8 cellular contexts compared by ENCODE assay signal in genomic region chr7:100538348-100538653, GRCh38. TPM values are rescaled to one million over a fixed set of nuclear protein-coding genes. Genes with fewer than 3 reads are reported as not detected.
DNase-seq lines count a peak whose midpoint lies in the region; ATAC-seq and TF ChIP-seq lines count a peak whose summit lies in the region.

No MANE protein-coding gene starts in this region.

- no peak for TF ChIP-seq POLR2A in breast epithelium (IDR thresholded peaks at IDR 0.05)

- CTCF ChIA-PET in naive thymus-derived CD4-positive, alpha-beta T cell (lab: Charles Lee): interaction anchor here (1.5 kb wide), 1 partner anchor 59 kb away, joined by 3 read pairs; the partner anchor contains the start of gene TSC22D4

- intact Hi-C loops in breast epithelium (cut with DNase I; ENCODE audit: low total_unique reads): no loop called here
- intact Hi-C loops in naive thymus-derived CD4-positive, alpha-beta T cell (cut with micrococcal nuclease): loop anchor here (1.0 to 5.0 kb wide), 5 partner anchors 22 to 704 kb away; partner anchors contain the start of gene MEPCE (in 1 of the 2)

- no peaks in the 10 kb centered on the region for H3K9me3 ChIP-seq in HUES6 (ENCODE audit: control insufficient read depth, insufficient read depth, low read depth, low read length)
- no peaks in the 10 kb centered on the region for H3K9me3 ChIP-seq in breast epithelium
- H3K9me3 ChIP-seq in naive thymus-derived CD4-positive, alpha-beta T cell (ENCODE audit: control insufficient read depth in 2 of 3, low read length in 3 of 3): no peaks in the 10 kb centered on the region

- H3K27me3 ChIP-seq in HUES6 (ENCODE audit: control insufficient read depth, insufficient read depth, low read length) (peaks cover 8% of the 10 kb centered on the region; the same call in 1 of the 2 replicates), breast epithelium (no peaks in the 10 kb centered on the region)
- H3K27me3 ChIP-seq in naive thymus-derived CD4-positive, alpha-beta T cell (ENCODE audit: control insufficient read depth in 2 of 2, insufficient read depth in 2 of 2, low read length in 2 of 2): no peaks in the 10 kb centered on the region

- ATAC-seq in naive thymus-derived CD4-positive, alpha-beta T cell: no peak

- H3K4me1 Mint-ChIP-seq in naive thymus-derived CD4-positive, alpha-beta T cell: peaks cover 21 to 48% (median 42%) of the 10 kb centered on the region in 7 donors

- H3K4me1 ChIP-seq in HUES6 (ENCODE audit: control insufficient read depth, insufficient read depth, low read length) (peaks cover 11% of the 10 kb centered on the region), breast epithelium (peaks cover 0 to 3% of the 10 kb centered on the region in 2 donors)
- H3K4me1 ChIP-seq in naive thymus-derived CD4-positive, alpha-beta T cell (ENCODE audit: control insufficient read depth in 2 of 2, insufficient read depth in 2 of 2, low read length in 2 of 2): peaks cover 24 to 34% of the 10 kb centered on the region in 2 donors

- POLR2A ChIA-PET in naive thymus-derived CD4-positive, alpha-beta T cell (lab: Charles Lee): interaction anchor here (1.0 to 4.4 kb wide), 7 partner anchors 11 to 61 kb away, joined by 3 to 32 read pairs (median 5); partner anchors contain the start of genes FBXO24 and LRCH4

- TF ChIP-seq CTCF in AG10803 (conservative IDR thresholded peaks at IDR 0.05; ENCODE audit: low read length) (no peak), breast epithelium (IDR thresholded peaks at IDR 0.05) (no peak)

- H3K27ac ChIP-seq in HUES6 (ENCODE audit: low read depth, low read length) (no peak overlapping the region), breast epithelium (peak overlapping the region; percentile 57 to 87)
- peak overlapping the region; percentile 64 for H3K27ac ChIP-seq in naive thymus-derived CD4-positive, alpha-beta T cell (ENCODE audit: low read depth, low read length)

- H3K36me3 ChIP-seq in HUES6 (ENCODE audit: control insufficient read depth, insufficient read depth, low read length): no peaks in the 10 kb centered on the region
- no peaks in the 10 kb centered on the region for H3K36me3 ChIP-seq in breast epithelium
- H3K36me3 ChIP-seq in naive thymus-derived CD4-positive, alpha-beta T cell (ENCODE audit: control insufficient read depth in 2 of 3, insufficient read depth in 3 of 3, low read length in 3 of 3): peaks cover 0 to 3% (median 0%) of the 10 kb centered on the region in 3 experiments

- peak overlapping the region; percentile 72 to 97 (median 89) for H3K27ac Mint-ChIP-seq in naive thymus-derived CD4-positive, alpha-beta T cell

- H3K36me3 Mint-ChIP-seq in naive thymus-derived CD4-positive, alpha-beta T cell: peaks cover 0 to 9% (median 0%) of the 10 kb centered on the region in 5 donors

- DNase-seq in AG10803 (ENCODE audit: low read depth): no peak
- DNase-seq in breast epithelium (ENCODE audit: low spot score in 2 of 2): no peak
- DNase-seq in naive thymus-derived CD4-positive, alpha-beta T cell: no peak
- no peak for DNase-seq in NCI-H748 (lab: John Stamatoyannopoulos, UW; ENCODE audit: unreplicated experiment)
- no peak for DNase-seq in dedifferentiated amniotic fluid mesenchymal stem cell (ENCODE audit: extremely low spot score)
- DNase-seq in activated gamma-delta T cell (lab: John Stamatoyannopoulos, UW): no peak
- no peak for DNase-seq in stimulated activated CD4-positive, alpha-beta T cell treated with anti-CD3 and anti-CD28 coated beads, Interleukin-12 subunit alpha, Interleukin-12 subunit beta, amount 100 ng/mL, for 4 hours

- H3K4me3 Mint-ChIP-seq in naive thymus-derived CD4-positive, alpha-beta T cell: peak overlapping the region; percentile 85 to 100 (median 96)

- peak overlapping the region; percentile 56 for H3K4me3 ChIP-seq in AG10803 (ENCODE audit: low read length)
- H3K4me3 ChIP-seq in HUES6 (ENCODE audit: low read depth, low read length): peak overlapping the region; percentile 67
- peak overlapping the region; percentile 22 to 94 (median 90) for H3K4me3 ChIP-seq in breast epithelium
- peak overlapping the region; percentile 48 for H3K4me3 ChIP-seq in naive thymus-derived CD4-positive, alpha-beta T cell (ENCODE audit: low read length)

- no peaks in the 10 kb centered on the region for H3K9me3 Mint-ChIP-seq in naive thymus-derived CD4-positive, alpha-beta T cell

- peaks cover 0 to 2% (median 0%) of the 10 kb centered on the region in 5 donors for H3K27me3 Mint-ChIP-seq in naive thymus-derived CD4-positive, alpha-beta T cell

- peak overlapping the region; percentile 9 for H3K9ac ChIP-seq in HUES6 (ENCODE audit: low read length)

RNA-seq across cellular contexts. Expression of gene AGFG2, which starts 0.7 kb away (rescaled TPM):
- 10 to 100 TPM; 12.2 to 24.7 (median 18.7) TPM for total RNA-seq in breast epithelium
- total RNA-seq in naive thymus-derived CD4-positive, alpha-beta T cell: 10 to 100 TPM; 15.8 to 42.4 (median 23.3) TPM
- 1 to 10 TPM; 5.7 to 9.8 TPM for polyA plus RNA-seq in naive thymus-derived CD4-positive, alpha-beta T cell

RNA-seq across cellular contexts. Expression of gene SAP25, which starts 35.4 kb away (rescaled TPM):
- total RNA-seq in breast epithelium: 1 to 10 TPM in 1 of 3 donors, under 1 TPM in 2; 0.96 to 2.2 (median 0.98) TPM
- 100 to 1,000 TPM in 2 of 5 experiments, 10 to 100 TPM in 3; 29.1 to 174 (median 71.3) TPM for total RNA-seq in naive thymus-derived CD4-positive, alpha-beta T cell
- polyA plus RNA-seq in naive thymus-derived CD4-positive, alpha-beta T cell: under 1 TPM in 1 of 2 donors, not detected in 1; 0.48 TPM

RNA-seq across cellular contexts. Expression of gene LRCH4, which starts 47.6 kb away (rescaled TPM):
- 10 to 100 TPM; 49.6 to 89.1 (median 88.1) TPM for total RNA-seq in breast epithelium
- total RNA-seq in naive thymus-derived CD4-positive, alpha-beta T cell: 100 to 1,000 TPM; 199 to 504 (median 407) TPM
- polyA plus RNA-seq in naive thymus-derived CD4-positive, alpha-beta T cell: 100 to 1,000 TPM; 143 to 199 TPM

RNA-seq across cellular contexts. Expression of gene FBXO24, which starts 47.8 kb away (rescaled TPM):
- under 1 TPM in 2 of 3 donors, not detected in 1; 0.59 to 0.98 TPM for total RNA-seq in breast epithelium
- total RNA-seq in naive thymus-derived CD4-positive, alpha-beta T cell: 1 to 10 TPM in 4 of 5 experiments, under 1 TPM in 1; 0.75 to 3.1 (median 1.7) TPM
- polyA plus RNA-seq in naive thymus-derived CD4-positive, alpha-beta T cell: 1 to 10 TPM; 2.0 TPM

RNA-seq across cellular contexts. Expression of gene NYAP1, which starts 54.6 kb away (rescaled TPM):
- under 1 TPM; 0.48 to 0.66 (median 0.59) TPM for total RNA-seq in breast epithelium
- under 1 TPM; 0.11 to 0.64 (median 0.44) TPM for total RNA-seq in naive thymus-derived CD4-positive, alpha-beta T cell
- not detected for polyA plus RNA-seq in naive thymus-derived CD4-positive, alpha-beta T cell

Comparison
In these comparisons a context has a peak if more than half of its experiments do, and no peak if none do; other contexts are left out.
1. RNA of gene SAP25, which starts 35.4 kb away (total RNA-seq): 29.1 to 174 TPM in naive thymus-derived CD4-positive, alpha-beta T cell; 0.96 to 2.2 TPM in breast epithelium; every median in the first group is over 4 times any median in the second.
2. Peak in every context shown above with its lines, with median percentiles within 50 percentile points of each other: H3K4me3 ChIP-seq.